8 cellular contexts compared by ENCODE assay signal in the genomic region with DNA sequence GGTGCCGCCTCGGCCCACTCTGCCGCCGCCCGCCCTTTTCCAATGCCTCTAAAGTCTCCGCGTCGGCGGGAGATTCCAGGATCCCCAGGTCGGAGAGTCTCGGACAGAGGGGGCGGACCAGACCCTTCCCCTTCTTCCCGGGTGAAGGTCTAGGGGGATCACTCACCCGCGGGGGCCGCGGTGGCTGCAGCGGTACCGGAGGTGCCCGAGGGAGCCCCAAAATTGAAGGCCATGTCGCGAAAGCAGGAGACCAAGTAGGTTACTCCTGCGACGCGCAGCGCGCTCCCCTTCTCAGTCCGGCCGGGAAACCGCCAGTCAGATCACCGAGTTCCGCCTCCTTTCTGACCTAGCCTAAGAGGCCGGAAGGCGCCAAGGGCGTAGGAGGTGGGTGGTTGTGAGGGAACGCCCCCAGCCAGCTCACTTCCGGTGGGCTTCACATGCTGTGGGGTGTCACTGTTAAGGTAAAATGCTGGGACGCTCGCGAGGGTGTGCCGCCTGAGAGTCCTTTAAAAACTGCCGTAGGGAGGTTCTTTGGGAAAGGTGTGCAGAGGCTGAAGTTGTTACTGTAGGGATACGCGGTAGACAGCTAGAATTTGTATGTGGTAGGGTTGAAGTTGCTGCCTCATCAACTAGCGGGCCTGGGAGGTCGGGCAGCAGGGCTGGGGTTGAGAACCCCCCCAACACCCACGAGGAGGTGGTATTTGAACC. TPM values are rescaled to one million over a fixed set of nuclear protein-coding genes. Genes with fewer than 3 reads are reported as not detected.
A peak's percentile ranks its signal among the peaks of the same experiment; 100 is the strongest.
DNase-seq lines count a peak whose midpoint lies in the region; ATAC-seq lines count a peak whose summit lies in the region.

A gene with protein sequence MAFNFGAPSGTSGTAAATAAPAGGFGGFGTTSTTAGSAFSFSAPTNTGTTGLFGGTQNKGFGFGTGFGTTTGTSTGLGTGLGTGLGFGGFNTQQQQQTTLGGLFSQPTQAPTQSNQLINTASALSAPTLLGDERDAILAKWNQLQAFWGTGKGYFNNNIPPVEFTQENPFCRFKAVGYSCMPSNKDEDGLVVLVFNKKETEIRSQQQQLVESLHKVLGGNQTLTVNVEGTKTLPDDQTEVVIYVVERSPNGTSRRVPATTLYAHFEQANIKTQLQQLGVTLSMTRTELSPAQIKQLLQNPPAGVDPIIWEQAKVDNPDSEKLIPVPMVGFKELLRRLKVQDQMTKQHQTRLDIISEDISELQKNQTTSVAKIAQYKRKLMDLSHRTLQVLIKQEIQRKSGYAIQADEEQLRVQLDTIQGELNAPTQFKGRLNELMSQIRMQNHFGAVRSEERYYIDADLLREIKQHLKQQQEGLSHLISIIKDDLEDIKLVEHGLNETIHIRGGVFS (minus strand): TSS at position 256 of the 708 bp plus-strand sequence. CDS start 23 bp downstream, at position 233.

- H3K9me3 Mint-ChIP-seq in dendritic cell treated with granulocyte-macrophage colony-stimulating factor and Interleukin-4, amounts not matched to agents 40 ng/mL and 50 ng/mL, for 4 days, result no peaks in the 10 kb centered on the region

- H3K27ac Mint-ChIP-seq in dendritic cell treated with granulocyte-macrophage colony-stimulating factor and Interleukin-4, amounts not matched to agents 40 ng/mL and 50 ng/mL, for 4 days, result peak within 1 kb of the TSS; percentile 91

- H3K4me3 Mint-ChIP-seq in dendritic cell treated with granulocyte-macrophage colony-stimulating factor and Interleukin-4, amounts not matched to agents 40 ng/mL and 50 ng/mL, for 4 days, result peak within 1 kb of the TSS; percentile 97

- peak; percentile 97 for ATAC-seq in GM19372 (IDR thresholded peaks at IDR 0.05; ENCODE audit: low read depth, unreplicated experiment)
- peak; percentile 99 for ATAC-seq in HG03558 (IDR thresholded peaks at IDR 0.05; ENCODE audit: extremely low read depth, unreplicated experiment)
- peak; percentile 98 for ATAC-seq in left lobe of liver

- H3K27me3 Mint-ChIP-seq in dendritic cell treated with granulocyte-macrophage colony-stimulating factor and Interleukin-4, amounts not matched to agents 40 ng/mL and 50 ng/mL, for 4 days, result no peaks in the 10 kb centered on the region

- peak; percentile 69 to 94 (median 89) for DNase-seq in C1 segment of cervical spinal cord (lab: John Stamatoyannopoulos, UW)
- DNase-seq in NCI-H748 treated with DMSO at 0.1 percent for 48 hours (lab: John Stamatoyannopoulos, UW), result peak; percentile 57
- peak; percentile 94 for DNase-seq in activated CD4-positive, alpha-beta T cell treated with anti-CD3 and anti-CD28 coated beads, Interleukin-2, amount 50 U/mL, for 24 hours (ENCODE audit: low read depth in 1 of 2, low spot score in 1 of 2)
- DNase-seq in left lobe of liver (ENCODE audit: low spot score), result peak; percentile 95
- peak; percentile 93 for DNase-seq in stimulated activated CD4-positive, alpha-beta T cell treated with anti-CD3 and anti-CD28 coated beads, Interleukin-2, amount 100 ng/mL, for 4 hours (ENCODE audit: low read depth)

- peaks cover 6% of the 10 kb centered on the region for H3K4me1 Mint-ChIP-seq in dendritic cell treated with granulocyte-macrophage colony-stimulating factor and Interleukin-4, amounts not matched to agents 40 ng/mL and 50 ng/mL, for 4 days (ENCODE audit: low read depth)

- H3K36me3 Mint-ChIP-seq in dendritic cell treated with granulocyte-macrophage colony-stimulating factor and Interleukin-4, amounts not matched to agents 40 ng/mL and 50 ng/mL, for 4 days (ENCODE audit: low read depth), result peaks cover 24% of the 10 kb centered on the region

- intact Hi-C loops in dendritic cell treated with granulocyte-macrophage colony-stimulating factor and Interleukin-4, amounts not matched to agents 40 ng/mL and 50 ng/mL, for 4 days (cut with micrococcal nuclease), result loop anchor here (2.0 kb wide), 2 partner anchors 157 to 475 kb away; a partner anchor contains a TSS

RNA-seq across cellular contexts. Expression of the gene that starts here (rescaled TPM):
- total RNA-seq in left lobe of liver, result 11.8 TPM

Comparison
In these comparisons a context has a peak if more than half of its experiments do, and no peak if none do; other contexts are left out.
1. Peak in every context shown above with its lines: DNase-seq and ATAC-seq.